ENCODE assay signal across 17 cellular contexts in genomic region chr5:131769337-131769736, GRCh38.
"Had no signal": no experiment of that assay in that cellular context is flagged by ENCODE, and none has a peak within 500 bp of the region (broad histone marks: within the 10 kb centered on the region; RNA-seq: fewer than 3 reads in every experiment).

No MANE protein-coding gene starts in this region.

- H3K27ac ChIP-seq: gastroesophageal sphincter, lower lobe of right lung, pancreas, vagina had no signal

- H3K4me3 ChIP-seq: gastroesophageal sphincter, lower lobe of right lung, pancreas, tibial nerve, vagina had no signal

- ATAC-seq: gastroesophageal sphincter; left colon; lower lobe of right lung; naive thymus-derived CD4-positive, alpha-beta T cell had no signal

- DNase-seq: activated CD4-positive, alpha-beta T cell treated with anti-CD3 and anti-CD28 coated beads, Interleukin-2, amount 10 ng/mL, durations not matched to agents 7 days and 5 days; activated CD8-positive, alpha-beta memory T cell treated with anti-CD3 and anti-CD28 coated beads for 24 hours; activated naive CD4-positive, alpha-beta T cell; activated naive CD8-positive, alpha-beta T cell treated with anti-CD3 and anti-CD28 coated beads, Interleukin-2, amount 10 ng/mL, durations not matched to agents 7 days and 5 days; aorta; erythroblast; left colon; lower lobe of right lung; midbrain; naive thymus-derived CD4-positive, alpha-beta T cell; pancreas; stimulated activated CD4-positive, alpha-beta T cell treated with anti-CD3 and anti-CD28 coated beads, Interleukin-4, amount 100 ng/mL, for 24 hours; stimulated activated naive CD4-positive, alpha-beta T cell treated with Interleukin-2 at 50 U/mL for 16 hours; substantia nigra had no signal

- H3K27me3 ChIP-seq: gastroesophageal sphincter, pancreas, tibial nerve, vagina had no signal

- H3K36me3 ChIP-seq: gastroesophageal sphincter, pancreas, vagina had no signal

- H3K9me3 ChIP-seq: gastroesophageal sphincter, lower lobe of right lung, pancreas, tibial nerve, vagina had no signal
